In genomic region chr1:166766942-166767341, GRCh38 we compare ENCODE assay signal across 8 cellular contexts.
"Had no signal": no experiment of that assay in that cellular context is flagged by ENCODE, and none has a peak within 500 bp of the region (broad histone marks: within the 10 kb centered on the region; RNA-seq: fewer than 3 reads in every experiment).

No MANE protein-coding gene starts in this region.

- H3K36me3 Mint-ChIP-seq: IgD-negative memory B cell had no signal

- H3K27ac ChIP-seq: HL-60, KMS-11 had no signal

- H3K27ac Mint-ChIP-seq: IgD-negative memory B cell had no signal

- H3K4me1 Mint-ChIP-seq: IgD-negative memory B cell had no signal

- FAIRE-seq: HTR-8/SVneo, K562 had no signal

- H3K4me3 Mint-ChIP-seq: IgD-negative memory B cell had no signal

- H3K4me2 ChIP-seq: KMS-11 had no signal

- ATAC-seq: K562 had no signal

- H3K4me3 ChIP-seq: K562 had no signal

- DNase-seq: IMR-90, KBM-7, KG1 had no signal

- H3K9ac ChIP-seq: KMS-11 had no signal
